Comparison of ENCODE assay signal across 26 cellular contexts in the genomic region with DNA sequence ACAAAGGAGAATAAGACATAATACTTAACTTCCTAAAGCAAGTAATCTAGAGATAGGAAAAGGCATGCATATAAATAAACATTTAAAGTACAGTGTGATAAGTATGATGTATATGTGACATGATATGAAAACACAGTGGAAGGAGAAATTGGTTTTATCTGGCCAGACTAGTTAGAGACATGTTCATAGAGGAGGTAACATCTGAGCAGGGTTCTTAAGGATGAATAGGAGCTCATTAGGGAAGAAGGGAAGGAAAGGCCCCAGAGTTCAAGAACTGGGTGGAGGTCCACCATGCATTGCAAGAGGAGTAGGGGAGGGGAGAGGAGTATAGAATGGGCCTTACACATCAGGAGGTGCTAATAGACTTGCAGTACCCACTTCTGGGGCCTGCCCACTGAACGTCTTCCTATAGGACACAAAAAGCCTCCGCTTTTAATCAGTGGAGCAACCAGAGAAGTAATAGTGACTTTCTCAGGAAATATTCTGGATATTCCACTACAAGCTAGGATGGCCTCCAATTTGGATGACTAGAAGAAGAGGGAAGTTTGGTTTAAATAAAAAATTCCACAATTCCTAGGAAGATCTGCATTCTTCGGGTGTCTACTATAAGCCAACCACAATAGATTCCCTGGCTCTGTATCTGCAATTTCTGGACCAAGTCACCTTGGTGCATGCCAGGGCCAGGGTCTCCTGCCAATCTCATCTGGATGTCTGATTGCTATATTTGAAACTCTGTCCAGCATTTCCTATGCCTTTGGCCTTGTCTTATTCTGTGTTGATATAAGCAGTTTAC. TPM values are rescaled to one million over a fixed set of nuclear protein-coding genes. Genes with fewer than 3 reads are reported as not detected.
DNase-seq lines count a peak whose midpoint lies in the region; ATAC-seq and TF ChIP-seq lines count a peak whose summit lies in the region.
"Had no signal": no experiment of that assay in that cellular context is flagged by ENCODE, and none has a peak within 500 bp of the region (broad histone marks: within the 10 kb centered on the region; RNA-seq: fewer than 3 reads in every experiment).

No MANE protein-coding gene starts in this region.

- H3K4me1 Mint-ChIP-seq in T-helper 2 cell treated with Interferon-gamma antibody and Interleukin-4, amounts not matched to agents 5 μg/mL and 100 μg/mL, for 36 hours (ENCODE audit: low read depth) = no peaks in the 10 kb centered on the region
- H3K4me1 Mint-ChIP-seq in Caco-2 (ENCODE audit: low read depth, unreplicated experiment) = no peaks in the 10 kb centered on the region

- peaks cover 2% of the 10 kb centered on the region for H3K27me3 Mint-ChIP-seq in T-helper 2 cell treated with Interferon-gamma antibody and Interleukin-4, amounts not matched to agents 5 μg/mL and 100 μg/mL, for 36 hours (ENCODE audit: low read depth)
- no peaks in the 10 kb centered on the region for H3K27me3 Mint-ChIP-seq in Caco-2 (ENCODE audit: insufficient read depth, unreplicated experiment)

- CTCF ChIA-PET in Caco-2 (lab: Charles Lee) = no interaction called here

- no peaks in the 10 kb centered on the region for H3K36me3 Mint-ChIP-seq in T-helper 2 cell treated with Interferon-gamma antibody and Interleukin-4, amounts not matched to agents 5 μg/mL and 100 μg/mL, for 36 hours (ENCODE audit: low read depth)
- no peaks in the 10 kb centered on the region for H3K36me3 Mint-ChIP-seq in Caco-2 (ENCODE audit: insufficient read depth, unreplicated experiment)

- no peak for DNase-seq in left ventricle myocardium inferior
- DNase-seq in left ventricle myocardium superior = no peak
- DNase-seq in MG63 = peak; percentile 87
- peak; percentile 46 for DNase-seq in astrocyte of the hippocampus (ENCODE audit: low read depth, low spot score)
- no peak for DNase-seq in T-helper 2 cell treated with Interferon-gamma antibody and Interleukin-4, amounts not matched to agents 5 μg/mL and 100 μg/mL, for 36 hours (ENCODE audit: low spot score)
- no peak for DNase-seq in Caco-2
- no peak for DNase-seq in DMS53 (lab: John Stamatoyannopoulos, UW)
- DNase-seq: CD4-positive, alpha-beta T cell; GDM1; NCI-H1694 treated with DMSO at 0.1 percent for 48 hours; NCI-H2081; NCI-H2227 treated with DMSO at 0.1 percent for 48 hours; NCI-H526 treated with DMSO at 0.1 percent for 48 hours; SHP77 had no signal

- H3K4me3 ChIP-seq in left ventricle myocardium inferior (no peak overlapping the region), MG63 (no peak overlapping the region), Caco-2 (ENCODE audit: low read depth, low read length) (no peak overlapping the region)
- H3K4me3 ChIP-seq: BLaER1, K562 had no signal

- no peaks in the 10 kb centered on the region for H3K9me3 Mint-ChIP-seq in T-helper 2 cell treated with Interferon-gamma antibody and Interleukin-4, amounts not matched to agents 5 μg/mL and 100 μg/mL, for 36 hours
- H3K9me3 Mint-ChIP-seq in Caco-2 (ENCODE audit: unreplicated experiment) = no peaks in the 10 kb centered on the region
- H3K9me3 Mint-ChIP-seq: CD4-positive, alpha-beta T cell had no signal

- H3K27me3 ChIP-seq in left ventricle myocardium inferior (ENCODE audit: low read depth) (no peaks in the 10 kb centered on the region), MG63 (no peaks in the 10 kb centered on the region), Caco-2 (replicated peaks; ENCODE audit: control insufficient read depth, insufficient read depth, low read length) (no peaks in the 10 kb centered on the region; the same call in 1 of the 2 replicates)
- H3K27me3 ChIP-seq: BLaER1 had no signal

- H3K4me3 Mint-ChIP-seq in T-helper 2 cell treated with Interferon-gamma antibody and Interleukin-4, amounts not matched to agents 5 μg/mL and 100 μg/mL, for 36 hours = no peak overlapping the region
- no peak overlapping the region for H3K4me3 Mint-ChIP-seq in Caco-2 (ENCODE audit: unreplicated experiment)
- H3K4me3 Mint-ChIP-seq: CD4-positive, alpha-beta T cell had no signal

- TF ChIP-seq CTCF in left ventricle myocardium inferior (IDR thresholded peaks at IDR 0.05; ENCODE audit: borderline replicate concordance) (no peak), Caco-2 (IDR thresholded peaks at IDR 0.05; ENCODE audit: insufficient read depth in 1 of 2, low read depth in 1 of 2, low read length in 1 of 2, severe bottlenecking in 1 of 2, unreplicated experiment in 1 of 2) (no peak)

- H3K36me3 ChIP-seq in left ventricle myocardium inferior = peaks cover 4% of the 10 kb centered on the region
- H3K36me3 ChIP-seq in MG63 = no peaks in the 10 kb centered on the region
- H3K36me3 ChIP-seq in Caco-2 (ENCODE audit: control insufficient read depth, insufficient read depth, low read length) = no peaks in the 10 kb centered on the region
- H3K36me3 ChIP-seq: BLaER1 had no signal

- H3K27ac ChIP-seq in left ventricle myocardium inferior (replicated peaks) = peak overlapping the region; percentile 5
- H3K27ac ChIP-seq: 22Rv1, BLaER1, RWPE1 had no signal

- no peak for ATAC-seq in left ventricle myocardium superior
- ATAC-seq in GM19467 (IDR thresholded peaks at IDR 0.05; ENCODE audit: unreplicated experiment) = no peak
- ATAC-seq: HCT116, HepG2, K562, Panc1 had no signal

- H3K9me3 ChIP-seq in left ventricle myocardium inferior (replicated peaks) = no peaks in the 10 kb centered on the region
- no peaks in the 10 kb centered on the region; the same call in 1 of the 2 replicates for H3K9me3 ChIP-seq in MG63
- H3K9me3 ChIP-seq in Caco-2 = no peaks in the 10 kb centered on the region
- H3K9me3 ChIP-seq: BLaER1 had no signal

- POLR2A ChIA-PET in Caco-2 (lab: Charles Lee) = no interaction called here

- intact Hi-C loops in left ventricle myocardium inferior (cut with micrococcal nuclease) = no loop called here
- intact Hi-C loops in left ventricle myocardium superior (cut with micrococcal nuclease) = no loop called here
- intact Hi-C loops in Caco-2 (cut with micrococcal nuclease; ENCODE audit: unreplicated experiment) = no loop called here

- no TSS peak for BruUV-seq in Caco-2 (replicated peaks; lab: Mats Ljungman, UMichigan)

- peaks cover 50% of the 10 kb centered on the region for H3K4me1 ChIP-seq in left ventricle myocardium inferior
- no peaks in the 10 kb centered on the region for H3K4me1 ChIP-seq in Caco-2

- H3K27ac Mint-ChIP-seq in T-helper 2 cell treated with Interferon-gamma antibody and Interleukin-4, amounts not matched to agents 5 μg/mL and 100 μg/mL, for 36 hours = no peak overlapping the region
- no peak overlapping the region for H3K27ac Mint-ChIP-seq in Caco-2 (ENCODE audit: unreplicated experiment)
- H3K27ac Mint-ChIP-seq: CD4-positive, alpha-beta T cell had no signal

RNA-seq across cellular contexts. Expression of a gene that starts 41.9 kb away (rescaled TPM):
- total RNA-seq in left ventricle myocardium inferior = 5.3 TPM
- 3.2 TPM for total RNA-seq in left ventricle myocardium superior
- 1.2 and 1.3 TPM in 2 replicates for total RNA-seq in MG63 (2014; rRNA removed; shearing (Covaris generic); ENCODE audit: low replicate concordance)
- not detected in 2 replicates for total RNA-seq in Caco-2 (2022)
- total RNA-seq: CD4-positive, alpha-beta T cell; H4; HepG2; K562; LHCN-M2; OCI-LY7; SK-MEL-5 had no signal

Comparison
In these comparisons a context has a peak if more than half of its experiments do, and no peak if none do; other contexts are left out.
1. DNase-seq: peak in MG63 (single experiment) and astrocyte of the hippocampus (single experiment); none in left ventricle myocardium inferior (single experiment), left ventricle myocardium superior (single experiment), T-helper 2 cell treated with Interferon-gamma antibody and Interleukin-4, amounts not matched to agents 5 μg/mL and 100 μg/mL, for 36 hours (single experiment), Caco-2 (0 of 2) and DMS53 (single experiment).